In genomic region chr6:135224037-135224647, GRCh38 we compare ENCODE assay signal across 12 cellular contexts. TPM values are rescaled to one million over a fixed set of nuclear protein-coding genes. Genes with fewer than 3 reads are reported as not detected.
DNase-seq lines count a peak whose midpoint lies in the region; ATAC-seq and TF ChIP-seq lines count a peak whose summit lies in the region.
"Had no signal": no experiment of that assay in that cellular context is flagged by ENCODE, and none has a peak within 500 bp of the region (broad histone marks: within the 10 kb centered on the region; RNA-seq: fewer than 3 reads in every experiment).

No MANE protein-coding gene starts in this region.

- H3K27ac Mint-ChIP-seq in central memory CD8-positive, alpha-beta T cell (ENCODE audit: low read depth), result peak overlapping the region; percentile 67

- no peaks in the 10 kb centered on the region for H3K36me3 Mint-ChIP-seq in central memory CD8-positive, alpha-beta T cell (ENCODE audit: insufficient read depth)

- peaks cover 10% of the 10 kb centered on the region for H3K4me1 Mint-ChIP-seq in central memory CD8-positive, alpha-beta T cell

- no peak for ATAC-seq in DND-41 (ENCODE audit: insufficient read depth, low read depth)
- ATAC-seq in central memory CD8-positive, alpha-beta T cell (replicated peaks; ENCODE audit: extremely low read depth, poor library complexity, severe bottlenecking), result no peak

- H3K36me3 ChIP-seq in DND-41 (ENCODE audit: insufficient read depth, low read length) (peaks cover 29% of the 10 kb centered on the region), OCI-LY1 (ENCODE audit: insufficient read depth, low read length) (peaks cover 11% of the 10 kb centered on the region), osteoblast (ENCODE audit: insufficient read depth, low read length) (no peaks in the 10 kb centered on the region)
- H3K36me3 ChIP-seq: right atrium auricular region had no signal

- H3K9me3 ChIP-seq in DND-41 (ENCODE audit: insufficient read depth, low read length, severe bottlenecking) (no peaks in the 10 kb centered on the region), OCI-LY1 (ENCODE audit: low read length) (no peaks in the 10 kb centered on the region), osteoblast (ENCODE audit: low read depth, low read length) (no peaks in the 10 kb centered on the region)
- H3K9me3 ChIP-seq: right atrium auricular region had no signal

- H4K20me1 ChIP-seq in DND-41 (ENCODE audit: insufficient read depth, low read length), result no peaks in the 10 kb centered on the region
- H4K20me1 ChIP-seq in OCI-LY1 (ENCODE audit: insufficient read depth, low read length), result no peaks in the 10 kb centered on the region
- H4K20me1 ChIP-seq in osteoblast (ENCODE audit: insufficient read depth, low read length), result no peaks in the 10 kb centered on the region

- H3K79me2 ChIP-seq in DND-41 (ENCODE audit: insufficient read depth, low read length) (no peaks in the 10 kb centered on the region), OCI-LY1 (ENCODE audit: insufficient read depth, low read length) (no peaks in the 10 kb centered on the region), osteoblast (ENCODE audit: insufficient read depth, low read length) (no peaks in the 10 kb centered on the region)

- H3K4me2 ChIP-seq in DND-41 (ENCODE audit: insufficient read depth, low read length) (no peak overlapping the region), OCI-LY1 (ENCODE audit: low read length) (peak overlapping the region; percentile 56), osteoblast (ENCODE audit: insufficient read depth, low read length) (no peak overlapping the region)

- peak overlapping the region; percentile 18; the same call in 1 of the 2 replicates for H3K27ac ChIP-seq in DND-41 (ENCODE audit: low read length)
- H3K27ac ChIP-seq in OCI-LY1 (ENCODE audit: low read depth, low read length, poor library complexity, severe bottlenecking), result no peak overlapping the region
- no peak overlapping the region for H3K27ac ChIP-seq in osteoblast (ENCODE audit: low read depth, low read length)
- H3K27ac ChIP-seq: right atrium auricular region had no signal

- H3K9me3 Mint-ChIP-seq in central memory CD8-positive, alpha-beta T cell, result no peaks in the 10 kb centered on the region

- H3K9ac ChIP-seq in DND-41 (ENCODE audit: low read depth, low read length) (no peak overlapping the region), OCI-LY1 (ENCODE audit: low read length) (peak overlapping the region; percentile 12; the same call in 1 of the 2 replicates)

- no peaks in the 10 kb centered on the region for H3K27me3 Mint-ChIP-seq in central memory CD8-positive, alpha-beta T cell

- no peaks in the 10 kb centered on the region for H3K27me3 ChIP-seq in DND-41 (ENCODE audit: insufficient read depth, low read length, poor library complexity)
- H3K27me3 ChIP-seq in OCI-LY1 (ENCODE audit: insufficient read depth, low read length), result no peaks in the 10 kb centered on the region
- no peaks in the 10 kb centered on the region for H3K27me3 ChIP-seq in osteoblast (ENCODE audit: insufficient read depth, low read length)
- H3K27me3 ChIP-seq: right atrium auricular region had no signal

- H3F3A ChIP-seq in OCI-LY1 (ENCODE audit: insufficient read depth, low read length), result no peaks in the 10 kb centered on the region

- DNase-seq in DND-41 (no peak), osteoblast (ENCODE audit: insufficient read length, low spot score, missing footprints) (no peak), iPS-NIHi11 (ENCODE audit: low spot score) (no peak), NCI-H2081 treated with DMSO at 0.1 percent for 48 hours (lab: John Stamatoyannopoulos, UW) (no peak), NCI-H510A (lab: John Stamatoyannopoulos, UW) (no peak)
- no peak for DNase-seq in central memory CD8-positive, alpha-beta T cell (ENCODE audit: low spot score in 2 of 2)
- DNase-seq: activated CD4-positive, alpha-beta T cell treated with anti-CD3 and anti-CD28 coated beads for 48 hours; GDM1; kidney glomerular epithelial cell; NCI-H1436 had no signal

- H3K4me3 Mint-ChIP-seq in central memory CD8-positive, alpha-beta T cell, result peak overlapping the region; percentile 54

- no peaks in the 10 kb centered on the region for H3K4me1 ChIP-seq in DND-41 (ENCODE audit: insufficient read depth, low read length)
- H3K4me1 ChIP-seq in OCI-LY1 (ENCODE audit: insufficient read depth, low read length, severe bottlenecking), result peaks cover 13% of the 10 kb centered on the region
- H3K4me1 ChIP-seq in osteoblast (ENCODE audit: insufficient read depth, low read length), result no peaks in the 10 kb centered on the region
- H3K4me1 ChIP-seq: right atrium auricular region had no signal

- H3K4me3 ChIP-seq in DND-41 (ENCODE audit: low read depth in 1 of 2, low read length in 2 of 2), result no peak overlapping the region
- peak overlapping the region; percentile 27 for H3K4me3 ChIP-seq in OCI-LY1 (ENCODE audit: low read depth, low read length, poor library complexity, severe bottlenecking)
- H3K4me3 ChIP-seq in osteoblast (ENCODE audit: insufficient read depth, low read length), result no peak overlapping the region
- H3K4me3 ChIP-seq: right atrium auricular region had no signal

- H2AFZ ChIP-seq in DND-41 (ENCODE audit: low read depth, low read length) (no peak overlapping the region), OCI-LY1 (ENCODE audit: low read length) (no peak overlapping the region; the same call in 1 of the 2 replicates), osteoblast (ENCODE audit: low read length) (peak overlapping the region; percentile 29)

- TF ChIP-seq CTCF in DND-41 (IDR thresholded peaks at IDR 0.05; ENCODE audit: borderline replicate concordance, extremely low read depth, low read length, poor library complexity, severe bottlenecking) (no peak), OCI-LY1 (IDR thresholded peaks at IDR 0.05; ENCODE audit: low read length) (no peak), osteoblast (IDR thresholded peaks at IDR 0.05; ENCODE audit: extremely low read depth, low read depth, low read length) (no peak)

- no peaks in the 10 kb centered on the region for H3K9me2 ChIP-seq in OCI-LY1 (ENCODE audit: low read depth, low read length)

RNA-seq across cellular contexts. Expression of gene MYB, which starts 43.0 kb away (rescaled TPM):
- under 0.01 and 0.36 TPM in 2 replicates for total RNA-seq in osteoblast
